ENCODE assay signal across 13 cellular contexts in genomic region chr11:70581991-70582885, GRCh38.
"Had no signal": no experiment of that assay in that cellular context is flagged by ENCODE, and none has a peak within 500 bp of the region (broad histone marks: within the 10 kb centered on the region; RNA-seq: fewer than 3 reads in every experiment).

No MANE protein-coding gene starts in this region.

- DNase-seq: activated CD4-positive, alpha-beta T cell treated with anti-CD3 and anti-CD28 coated beads for 1 hour; activated CD4-positive, alpha-beta T cell treated with anti-CD3 and anti-CD28 coated beads, Interleukin-2, amount 50 U/mL, for 4 hours; activated effector memory CD4-positive, alpha-beta T cell treated with anti-CD3 and anti-CD28 coated beads, Interleukin-2, amount 50 U/mL, for 16 hours; adrenal gland; caudate nucleus; colonic mucosa; hypothalamus; left ventricle myocardium inferior; stimulated activated CD4-positive, alpha-beta T cell treated with anti-CD3 and anti-CD28 coated beads, Interleukin-2, amount 100 ng/mL, for 48 hours; uterus had no signal

- H3K9me3 ChIP-seq: adrenal gland, colonic mucosa, esophagus muscularis mucosa, left ventricle myocardium inferior, tibial artery, uterus had no signal

- H3K27me3 ChIP-seq: adrenal gland, colonic mucosa, esophagus muscularis mucosa, uterus had no signal

- H3K27ac ChIP-seq: adrenal gland, colonic mucosa, esophagus muscularis mucosa, left ventricle myocardium inferior, tibial artery, uterus had no signal

- H3K36me3 ChIP-seq: adrenal gland, colonic mucosa, esophagus muscularis mucosa, left ventricle myocardium inferior, tibial artery, uterus had no signal

- H3K4me3 ChIP-seq: adrenal gland, colonic mucosa, esophagus muscularis mucosa, left ventricle myocardium inferior, tibial artery, uterus had no signal

- H3K4me1 ChIP-seq: adrenal gland, colonic mucosa, esophagus muscularis mucosa, left ventricle myocardium inferior, tibial artery, uterus had no signal

- ATAC-seq: stimulated activated memory B cell treated with anti-CD40 and anti-IgM and Interleukin-4, amounts not matched to agents 10 μg/mL and 1 μg/mL and 100 μg/mL, for 72 hours had no signal
